12 cellular contexts compared by ENCODE assay signal in genomic region chr1:156510709-156511108, GRCh38. TPM values are rescaled to one million over a fixed set of nuclear protein-coding genes. Genes with fewer than 3 reads are reported as not detected.
DNase-seq lines count a peak whose midpoint lies in the region; ATAC-seq and TF ChIP-seq lines count a peak whose summit lies in the region.
"Had no signal": no experiment of that assay in that cellular context is flagged by ENCODE, and none has a peak within 500 bp of the region (broad histone marks: within the 10 kb centered on the region; RNA-seq: fewer than 3 reads in every experiment).

No MANE protein-coding gene starts in this region.

- no peaks in the 10 kb centered on the region for H3K36me3 Mint-ChIP-seq in CD4-positive, CD25-positive, alpha-beta regulatory T cell
- no peaks in the 10 kb centered on the region for H3K36me3 Mint-ChIP-seq in neural progenitor cell

- H3K79me2 ChIP-seq in mesendoderm (ENCODE audit: control insufficient read depth, insufficient read depth, low read length) = no peaks in the 10 kb centered on the region
- H3K79me2 ChIP-seq in neural progenitor cell (ENCODE audit: low read depth) = no peaks in the 10 kb centered on the region

- TF ChIP-seq CTCF in astrocyte of the spinal cord (IDR thresholded peaks at IDR 0.05; ENCODE audit: low read depth, low read length) = no peak
- no peak for TF ChIP-seq CTCF in heart left ventricle (IDR thresholded peaks at IDR 0.05)
- TF ChIP-seq CTCF in psoas muscle (IDR thresholded peaks at IDR 0.05) = no peak
- no peak for TF ChIP-seq CTCF in neural progenitor cell (IDR thresholded peaks at IDR 0.05)

- no peaks in the 10 kb centered on the region for H3K9me3 Mint-ChIP-seq in CD4-positive, CD25-positive, alpha-beta regulatory T cell
- no peaks in the 10 kb centered on the region for H3K9me3 Mint-ChIP-seq in neural progenitor cell

- H4K5ac ChIP-seq in mesendoderm (ENCODE audit: low read length) = no peak overlapping the region

- H3K4ac ChIP-seq in mesendoderm (ENCODE audit: low read depth, low read length) = no peak overlapping the region

- no peak overlapping the region for H2BK120ac ChIP-seq in mesendoderm (ENCODE audit: low read depth, low read length)

- no peak overlapping the region for H3K23ac ChIP-seq in mesendoderm (ENCODE audit: low read length)

- no peak for ATAC-seq in CD4-positive, CD25-positive, alpha-beta regulatory T cell (ENCODE audit: low read depth in 2 of 2)
- peak; percentile 66 to 79 (median 74) for ATAC-seq in heart left ventricle
- peak; percentile 73 to 78 (median 77) for ATAC-seq in psoas muscle
- ATAC-seq in GM18873 (IDR thresholded peaks at IDR 0.05; ENCODE audit: low FRiP score, unreplicated experiment) = no peak

- no peak overlapping the region for H2AK5ac ChIP-seq in mesendoderm (ENCODE audit: low read length)

- H3K27me3 Mint-ChIP-seq in CD4-positive, CD25-positive, alpha-beta regulatory T cell = peaks cover 5% of the 10 kb centered on the region
- H3K27me3 Mint-ChIP-seq in neural progenitor cell (ENCODE audit: insufficient read depth, low read depth) = peaks cover 18% of the 10 kb centered on the region

- no peak overlapping the region for H3K9ac ChIP-seq in mesendoderm (ENCODE audit: low read length)
- H3K9ac ChIP-seq in neural progenitor cell = no peak overlapping the region

- H3K4me1 ChIP-seq in CD4-positive, CD25-positive, alpha-beta regulatory T cell (ENCODE audit: control insufficient read depth, insufficient read depth, low read length, poor library complexity, severe bottlenecking) = peaks cover 24% of the 10 kb centered on the region
- H3K4me1 ChIP-seq in heart left ventricle = peaks cover 3 to 46% (median 33%) of the 10 kb centered on the region in 12 donors
- H3K4me1 ChIP-seq in psoas muscle = peaks cover 37% of the 10 kb centered on the region
- H3K4me1 ChIP-seq in mesendoderm (ENCODE audit: control insufficient read depth, low read depth, low read length) = peaks cover 4% of the 10 kb centered on the region
- H3K4me1 ChIP-seq in neural progenitor cell = no peaks in the 10 kb centered on the region

- no peak overlapping the region for H3K4me3 ChIP-seq in CD4-positive, CD25-positive, alpha-beta regulatory T cell (ENCODE audit: low read depth, low read length)
- H3K4me3 ChIP-seq in astrocyte of the spinal cord (ENCODE audit: low read depth, low read length) (no peak overlapping the region), heart left ventricle (no peak overlapping the region), psoas muscle (no peak overlapping the region), mesendoderm (ENCODE audit: low read length) (no peak overlapping the region), neural progenitor cell (no peak overlapping the region)
- H3K4me3 ChIP-seq: SJSA1, skin epidermis had no signal

- in situ Hi-C loops in astrocyte of the spinal cord (cut with HindIII; ENCODE audit: low sequenced_read_pairs) = no loop called here

- no peaks in the 10 kb centered on the region for H3K36me3 ChIP-seq in CD4-positive, CD25-positive, alpha-beta regulatory T cell (ENCODE audit: control insufficient read depth, insufficient read depth, low read length)
- H3K36me3 ChIP-seq in heart left ventricle (no peaks in the 10 kb centered on the region), psoas muscle (ENCODE audit: insufficient read depth in 1 of 2, low read depth in 1 of 2) (peaks cover 0 to 5% of the 10 kb centered on the region in 2 donors), mesendoderm (ENCODE audit: control insufficient read depth, insufficient read depth, low read length) (no peaks in the 10 kb centered on the region), neural progenitor cell (no peaks in the 10 kb centered on the region)
- H3K36me3 ChIP-seq: SJSA1 had no signal

- DNase-seq in CD4-positive, CD25-positive, alpha-beta regulatory T cell = no peak
- peak; percentile 58 for DNase-seq in astrocyte of the spinal cord (ENCODE audit: low read depth, low spot score)
- DNase-seq in heart left ventricle = peak; percentile 81 to 95 (median 86)
- DNase-seq in psoas muscle = peak; percentile 93 to 98
- no peak for DNase-seq in mesendoderm
- DNase-seq in central memory CD4-positive, alpha-beta T cell = no peak
- DNase-seq in neural progenitor cell (ENCODE audit: low spot score) = no peak
- DNase-seq: DMS53, NCI-H1092 treated with DMSO at 0.1 percent for 48 hours had no signal

- no peaks in the 10 kb centered on the region for H3K27me3 ChIP-seq in CD4-positive, CD25-positive, alpha-beta regulatory T cell (ENCODE audit: control insufficient read depth, insufficient read depth, low read length)
- H3K27me3 ChIP-seq in heart left ventricle (no peaks in the 10 kb centered on the region), psoas muscle (ENCODE audit: insufficient read depth in 3 of 3, low read length in 2 of 3) (no peaks in the 10 kb centered on the region), mesendoderm (ENCODE audit: insufficient read depth, low read length, poor library complexity) (no peaks in the 10 kb centered on the region), neural progenitor cell (no peaks in the 10 kb centered on the region)
- H3K27me3 ChIP-seq: SJSA1 had no signal

- H2BK15ac ChIP-seq in mesendoderm (replicated peaks; ENCODE audit: low read depth) = no peak overlapping the region

- H3K27ac ChIP-seq in CD4-positive, CD25-positive, alpha-beta regulatory T cell (ENCODE audit: insufficient read depth, low read length, poor library complexity, severe bottlenecking) = no peak overlapping the region
- H3K27ac ChIP-seq in heart left ventricle (peak overlapping the region; percentile 60 to 100 (median 98)), psoas muscle (peak overlapping the region; percentile 99), mesendoderm (ENCODE audit: low read depth, low read length) (no peak overlapping the region), neural progenitor cell (no peak overlapping the region)
- H3K27ac ChIP-seq: SJSA1 had no signal

- intact Hi-C loops in heart left ventricle (cut with DNase I) = loop anchor here in 3 of 10 donors (5.0 to 10.0 kb wide), 2 partner anchors 54 to 72 kb away; no protein-coding TSS in a partner anchor
- intact Hi-C loops in psoas muscle (cut with DNase I) = loop anchor here in 1 of 2 donors (5.0 kb wide), 1 partner anchor 87 kb away; no protein-coding TSS in a partner anchor

- no peak overlapping the region for H3K18ac ChIP-seq in mesendoderm (ENCODE audit: low read length)

- H3K27ac Mint-ChIP-seq in CD4-positive, CD25-positive, alpha-beta regulatory T cell = peak overlapping the region; percentile 28 to 88 (median 84)
- H3K27ac Mint-ChIP-seq in neural progenitor cell = no peak overlapping the region

- H2BK5ac ChIP-seq in mesendoderm (ENCODE audit: low read length) = no peak overlapping the region

- H3K4me2 ChIP-seq in mesendoderm (ENCODE audit: low read length) (no peak overlapping the region), neural progenitor cell (no peak overlapping the region)

- no peaks in the 10 kb centered on the region for H4K20me1 ChIP-seq in neural progenitor cell (ENCODE audit: low read depth)

- H2AFZ ChIP-seq in neural progenitor cell (replicated peaks) = no peak overlapping the region

- no peak overlapping the region for H3K56ac ChIP-seq in mesendoderm (ENCODE audit: low read length)

- WGBS in heart left ventricle, 4 donors = 36 to 47% (median 42%) methylated on average over 10 to 13 of the region's 13 CpGs
- WGBS in psoas muscle, 3 donors = 20 to 34% (median 20%) methylated on average over 13 of the region's 13 CpGs
- no CpG with 5 or more reads among the region's 13 CpGs for WGBS in mesendoderm (ENCODE audit: extremely low coverage, insufficient coverage, low lambda C conversion rate)

- H3K79me1 ChIP-seq in mesendoderm (ENCODE audit: low read length) = no peaks in the 10 kb centered on the region

- H3K4me3 Mint-ChIP-seq in CD4-positive, CD25-positive, alpha-beta regulatory T cell = no peak overlapping the region
- no peak overlapping the region for H3K4me3 Mint-ChIP-seq in neural progenitor cell

- no peak overlapping the region for H4K8ac ChIP-seq in mesendoderm (ENCODE audit: low read depth, low read length)

- TF ChIP-seq POLR2A in heart left ventricle (IDR thresholded peaks at IDR 0.05) = no peak

- no peaks in the 10 kb centered on the region for H3F3A ChIP-seq in neural progenitor cell (ENCODE audit: low read depth)

- H3K9me3 ChIP-seq in CD4-positive, CD25-positive, alpha-beta regulatory T cell (ENCODE audit: control insufficient read depth in 2 of 2, low read length in 2 of 2) = no peaks in the 10 kb centered on the region
- H3K9me3 ChIP-seq in heart left ventricle (no peaks in the 10 kb centered on the region), psoas muscle (no peaks in the 10 kb centered on the region), neural progenitor cell (ENCODE audit: low read depth) (no peaks in the 10 kb centered on the region)
- H3K9me3 ChIP-seq: SJSA1 had no signal

- peaks cover 6 to 47% (median 26%) of the 10 kb centered on the region in 4 donors for H3K4me1 Mint-ChIP-seq in CD4-positive, CD25-positive, alpha-beta regulatory T cell
- peaks cover 10% of the 10 kb centered on the region for H3K4me1 Mint-ChIP-seq in neural progenitor cell

RNA-seq across cellular contexts. Expression of gene MEF2D, which starts 10.1 kb away (rescaled TPM):
- 186 TPM for total RNA-seq in CD4-positive, CD25-positive, alpha-beta regulatory T cell
- polyA plus RNA-seq in CD4-positive, CD25-positive, alpha-beta regulatory T cell = 10 to 100 TPM in 1 of 4 donors, 1 to 10 TPM in 3; 4.6 to 11.5 (median 6.4) TPM
- total RNA-seq in heart left ventricle (100 to 1,000 TPM in 3 of 9 donors, 10 to 100 TPM in 6; 75.0 to 203 (median 93.2) TPM), psoas muscle (100 to 1,000 TPM; 126 to 258 (median 188) TPM), neural progenitor cell (ENCODE audit: low replicate concordance) (1.8 and 7.1 TPM in 2 replicates)
- polyA plus RNA-seq in heart left ventricle (10 to 100 TPM; 40.5 to 68.8 TPM), psoas muscle (10 to 100 TPM; 43.1 to 65.3 (median 58.4) TPM)
- 11.7 TPM for polyA plus RNA-seq in mesendoderm (2013, experiment 1 of 2)
- 11.4 TPM for polyA plus RNA-seq in mesendoderm (2013, experiment 2 of 2)

Comparison
In these comparisons a context has a peak if more than half of its experiments do, and no peak if none do; other contexts are left out.
1. ATAC-seq: peak in heart left ventricle (4 of 4) and psoas muscle (4 of 4); none in CD4-positive, CD25-positive, alpha-beta regulatory T cell (0 of 2) and GM18873 (single experiment).
2. DNase-seq: peak in astrocyte of the spinal cord (single experiment), heart left ventricle (5 of 5) and psoas muscle (2 of 2); none in CD4-positive, CD25-positive, alpha-beta regulatory T cell (0 of 3), mesendoderm (single experiment), central memory CD4-positive, alpha-beta T cell (single experiment) and neural progenitor cell (single experiment).
3. H3K27ac ChIP-seq: peak in heart left ventricle (12 of 12) and psoas muscle (single experiment); none in CD4-positive, CD25-positive, alpha-beta regulatory T cell (single experiment), mesendoderm (single experiment) and neural progenitor cell (single experiment).